8 cellular contexts compared by ENCODE assay signal in genomic region chr15:59688888-59689625, GRCh38. TPM values are rescaled to one million over a fixed set of nuclear protein-coding genes. Genes with fewer than 3 reads are reported as not detected.
DNase-seq lines count a peak whose midpoint lies in the region; ATAC-seq lines count a peak whose summit lies in the region.

Gene BNIP2, minus strand, starts transcription at chr15:59689320. Its CDS starts 6,863 bp downstream, at chr15:59682457.

- peak within 1 kb of the TSS; percentile 93 for H3K56ac ChIP-seq in mesendoderm (ENCODE audit: low read length)

- no peaks in the 10 kb centered on the region for H3K9me3 Mint-ChIP-seq in activated CD8-positive, alpha-beta memory T cell treated with anti-CD3 and anti-CD28 coated beads, Interleukin-2, amount 10 ng/mL, durations not matched to agents 7 days and 5 days (ENCODE audit: low read depth)

- no peak within 1 kb of the TSS for H4K8ac ChIP-seq in mesendoderm (ENCODE audit: low read depth, low read length)

- H4K5ac ChIP-seq in mesendoderm (ENCODE audit: low read length): no peak within 1 kb of the TSS

- peaks cover 5% of the 10 kb centered on the region for H3K79me1 ChIP-seq in mesendoderm (ENCODE audit: low read length)

- H3K18ac ChIP-seq in mesendoderm (ENCODE audit: low read length): peak within 1 kb of the TSS; percentile 94

- H3K4me3 Mint-ChIP-seq in activated CD8-positive, alpha-beta memory T cell treated with anti-CD3 and anti-CD28 coated beads, Interleukin-2, amount 10 ng/mL, durations not matched to agents 7 days and 5 days: peak within 1 kb of the TSS; percentile 84

- peak within 1 kb of the TSS; percentile 97 for H3K27ac Mint-ChIP-seq in activated CD8-positive, alpha-beta memory T cell treated with anti-CD3 and anti-CD28 coated beads, Interleukin-2, amount 10 ng/mL, durations not matched to agents 7 days and 5 days

- H2BK15ac ChIP-seq in mesendoderm (replicated peaks; ENCODE audit: low read depth): no peak within 1 kb of the TSS

- H2BK5ac ChIP-seq in mesendoderm (ENCODE audit: low read length): peak within 1 kb of the TSS; percentile 73

- WGBS in mesendoderm (ENCODE audit: extremely low coverage, insufficient coverage, low lambda C conversion rate): no CpG with 5 or more reads among the region's 74 CpGs

- peak within 1 kb of the TSS; percentile 98 for H3K4ac ChIP-seq in mesendoderm (ENCODE audit: low read depth, low read length)

- H3K9me3 ChIP-seq in NT2/D1 (ENCODE audit: insufficient read depth, low read length) (no peaks in the 10 kb centered on the region), endocrine pancreas (ENCODE audit: control insufficient read depth, low read length) (no peaks in the 10 kb centered on the region)

- peaks cover 26% of the 10 kb centered on the region for H3K36me3 ChIP-seq in NT2/D1 (ENCODE audit: insufficient read depth, insufficient read length, low read length)
- no peaks in the 10 kb centered on the region for H3K36me3 ChIP-seq in endocrine pancreas (ENCODE audit: control insufficient read depth, insufficient read depth, low read length)
- H3K36me3 ChIP-seq in mesendoderm (ENCODE audit: control insufficient read depth, insufficient read depth, low read length): no peaks in the 10 kb centered on the region

- peak within 1 kb of the TSS; percentile 72 for H3K4me3 ChIP-seq in NT2/D1 (ENCODE audit: insufficient read length, low read depth)
- peak within 1 kb of the TSS; percentile 97 for H3K4me3 ChIP-seq in endocrine pancreas (ENCODE audit: control insufficient read depth, insufficient read depth, low read length)
- H3K4me3 ChIP-seq in mesendoderm (ENCODE audit: low read length): peak within 1 kb of the TSS; percentile 89

- H3K27me3 Mint-ChIP-seq in activated CD8-positive, alpha-beta memory T cell treated with anti-CD3 and anti-CD28 coated beads, Interleukin-2, amount 10 ng/mL, durations not matched to agents 7 days and 5 days: no peaks in the 10 kb centered on the region

- H3K4me1 ChIP-seq in NT2/D1 (ENCODE audit: insufficient read depth, insufficient read length): peaks cover 3% of the 10 kb centered on the region
- H3K4me1 ChIP-seq in endocrine pancreas (ENCODE audit: control insufficient read depth, insufficient read depth, low read length): peaks cover 4% of the 10 kb centered on the region
- peaks cover 2% of the 10 kb centered on the region for H3K4me1 ChIP-seq in mesendoderm (ENCODE audit: control insufficient read depth, low read depth, low read length)

- DNase-seq in COLO668 (lab: John Stamatoyannopoulos, UW; ENCODE audit: unreplicated experiment): peak; percentile 98
- DNase-seq in HUDEP-2 (lab: John Stamatoyannopoulos, UW; ENCODE audit: unreplicated experiment in 76 of 76): peak in 75 of 76 experiments; percentile 55 to 99 (median 97)
- peak; percentile 98 for DNase-seq in NT2/D1 (ENCODE audit: low read depth, low spot score)
- DNase-seq in activated CD8-positive, alpha-beta memory T cell treated with anti-CD3 and anti-CD28 coated beads, Interleukin-2, amount 10 ng/mL, durations not matched to agents 7 days and 5 days: peak; percentile 100
- DNase-seq in mesendoderm: peak; percentile 99
- peak; percentile 99 for DNase-seq in stimulated activated CD8-positive, alpha-beta memory T cell treated with anti-CD3 and anti-CD28 coated beads, Interleukin-15, amount 100 ng/mL, for 1 hour (ENCODE audit: low read depth)

- no peak within 1 kb of the TSS for H2AK5ac ChIP-seq in mesendoderm (ENCODE audit: low read length)

- H3K4me1 Mint-ChIP-seq in activated CD8-positive, alpha-beta memory T cell treated with anti-CD3 and anti-CD28 coated beads, Interleukin-2, amount 10 ng/mL, durations not matched to agents 7 days and 5 days: peaks cover 42% of the 10 kb centered on the region

- no peaks in the 10 kb centered on the region for H3K27me3 ChIP-seq in NT2/D1 (ENCODE audit: insufficient read depth, insufficient read length)
- no peaks in the 10 kb centered on the region for H3K27me3 ChIP-seq in endocrine pancreas (ENCODE audit: control insufficient read depth, insufficient read depth, low read length)
- no peaks in the 10 kb centered on the region for H3K27me3 ChIP-seq in mesendoderm (ENCODE audit: insufficient read depth, low read length, poor library complexity)

- peak within 1 kb of the TSS; percentile 88 for H3K27ac ChIP-seq in mesendoderm (ENCODE audit: low read depth, low read length)

- H3K23ac ChIP-seq in mesendoderm (ENCODE audit: low read length): no peak within 1 kb of the TSS

- peak within 1 kb of the TSS; percentile 99 for H3K9ac ChIP-seq in NT2/D1 (ENCODE audit: insufficient read length, low read depth)
- peak within 1 kb of the TSS; percentile 86 for H3K9ac ChIP-seq in endocrine pancreas (ENCODE audit: control insufficient read depth, insufficient read depth, low read length)
- H3K9ac ChIP-seq in mesendoderm (ENCODE audit: low read length): peak within 1 kb of the TSS; percentile 91

- no peak within 1 kb of the TSS for H2BK120ac ChIP-seq in mesendoderm (ENCODE audit: low read depth, low read length)

- CTCF ChIA-PET in activated CD8-positive, alpha-beta memory T cell treated with anti-CD3 and anti-CD28 coated beads, Interleukin-2, amount 10 ng/mL, durations not matched to agents 7 days and 5 days (lab: Charles Lee): interaction anchor here (0.7 to 3.2 kb wide), 8 partner anchors 13 to 638 kb away, joined by 3 to 27 read pairs (median 3); partner anchors contain the start of gene GTF2A2

- H3K4me2 ChIP-seq in mesendoderm (ENCODE audit: low read length): peak within 1 kb of the TSS; percentile 3

- peak; percentile 75 for ATAC-seq in GM21360 (IDR thresholded peaks at IDR 0.05; ENCODE audit: unreplicated experiment)
- ATAC-seq in activated CD8-positive, alpha-beta memory T cell treated with anti-CD3 and anti-CD28 coated beads, Interleukin-2, amount 10 ng/mL, durations not matched to agents 7 days and 5 days: peak; percentile 93

- H3K36me3 Mint-ChIP-seq in activated CD8-positive, alpha-beta memory T cell treated with anti-CD3 and anti-CD28 coated beads, Interleukin-2, amount 10 ng/mL, durations not matched to agents 7 days and 5 days: peaks cover 24% of the 10 kb centered on the region

- H3K79me2 ChIP-seq in mesendoderm (ENCODE audit: control insufficient read depth, insufficient read depth, low read length): peaks cover 34% of the 10 kb centered on the region

RNA-seq across cellular contexts. Expression of gene BNIP2, which starts in this region (rescaled TPM):
- 10 to 100 TPM; 59.3 to 75.2 TPM for total RNA-seq in activated CD8-positive, alpha-beta memory T cell treated with anti-CD3 and anti-CD28 coated beads, Interleukin-2, amount 10 ng/mL, durations not matched to agents 7 days and 5 days
- 27.4 TPM for polyA plus RNA-seq in mesendoderm (2013, experiment 1 of 2)
- 28.2 TPM for polyA plus RNA-seq in mesendoderm (2013, experiment 2 of 2)

Comparison
In these comparisons a context has a peak if more than half of its experiments do, and no peak if none do; other contexts are left out.
1. Peak in every context shown above with its lines: DNase-seq, ATAC-seq, H3K4me3 ChIP-seq and H3K27ac ChIP-seq.